ENCODE assay signal across 24 cellular contexts in genomic region chr3:156525808-156526207, GRCh38.
"Had no signal": no experiment of that assay in that cellular context is flagged by ENCODE, and none has a peak within 500 bp of the region (broad histone marks: within the 10 kb centered on the region; RNA-seq: fewer than 3 reads in every experiment).

No MANE protein-coding gene starts in this region.

- H3K27me3 ChIP-seq: colonic mucosa, gastrocnemius medialis, heart right ventricle, right lobe of liver, transverse colon had no signal

- H2AFZ ChIP-seq: parathyroid adenoma had no signal

- FAIRE-seq: endothelial cell of umbilical vein had no signal

- H3K36me3 ChIP-seq: colonic mucosa, prostate gland, transverse colon had no signal

- H3K79me2 ChIP-seq: parathyroid adenoma had no signal

- ATAC-seq: gastrocnemius medialis; heart right ventricle; left cardiac atrium; lower lobe of right lung; right lobe of liver; stimulated activated effector memory CD8-positive, alpha-beta T cell treated with anti-CD3 and anti-CD28 coated beads, Interleukin-12 subunit alpha, Interleukin-12 subunit beta, amount 100 ng/mL, for 72 hours had no signal

- H3K9me3 ChIP-seq: colonic mucosa, gastrocnemius medialis, heart right ventricle, left ventricle myocardium inferior, lower lobe of right lung, prostate gland, right lobe of liver, thoracic aorta, transverse colon had no signal

- H3K4me3 ChIP-seq: colonic mucosa, gastrocnemius medialis, heart right ventricle, left ventricle myocardium inferior, lower lobe of right lung, prostate gland, right lobe of liver, thoracic aorta, transverse colon had no signal

- DNase-seq: colonic mucosa; dermis blood vessel endothelial cell; effector CD4-positive, alpha-beta T cell; endodermal cell; gastrocnemius medialis; heart right ventricle; hypothalamus; islet precursor cell; left cardiac atrium; left ventricle myocardium inferior; lower lobe of right lung; mesendoderm; naive B cell; nephron progenitor cell; retina; right lobe of liver; stimulated activated CD4-positive, alpha-beta T cell treated with anti-CD3 and anti-CD28 coated beads, Interleukin-4, amount 100 ng/mL, for 1 hour; stimulated activated CD8-positive, alpha-beta memory T cell treated with anti-CD3 and anti-CD28 coated beads, Interleukin-4, amount 100 ng/mL, for 48 hours; transverse colon had no signal

- H3K27ac ChIP-seq: colonic mucosa, gastrocnemius medialis, heart right ventricle, left ventricle myocardium inferior, lower lobe of right lung, parathyroid adenoma, prostate gland, right lobe of liver, thoracic aorta, transverse colon had no signal

- H3K9ac ChIP-seq: parathyroid adenoma had no signal

- H3K4me1 ChIP-seq: colonic mucosa, gastrocnemius medialis, left ventricle myocardium inferior, lower lobe of right lung, prostate gland, right lobe of liver, transverse colon had no signal
